ENCODE assay signal across 1 cellular context in the genomic region with DNA sequence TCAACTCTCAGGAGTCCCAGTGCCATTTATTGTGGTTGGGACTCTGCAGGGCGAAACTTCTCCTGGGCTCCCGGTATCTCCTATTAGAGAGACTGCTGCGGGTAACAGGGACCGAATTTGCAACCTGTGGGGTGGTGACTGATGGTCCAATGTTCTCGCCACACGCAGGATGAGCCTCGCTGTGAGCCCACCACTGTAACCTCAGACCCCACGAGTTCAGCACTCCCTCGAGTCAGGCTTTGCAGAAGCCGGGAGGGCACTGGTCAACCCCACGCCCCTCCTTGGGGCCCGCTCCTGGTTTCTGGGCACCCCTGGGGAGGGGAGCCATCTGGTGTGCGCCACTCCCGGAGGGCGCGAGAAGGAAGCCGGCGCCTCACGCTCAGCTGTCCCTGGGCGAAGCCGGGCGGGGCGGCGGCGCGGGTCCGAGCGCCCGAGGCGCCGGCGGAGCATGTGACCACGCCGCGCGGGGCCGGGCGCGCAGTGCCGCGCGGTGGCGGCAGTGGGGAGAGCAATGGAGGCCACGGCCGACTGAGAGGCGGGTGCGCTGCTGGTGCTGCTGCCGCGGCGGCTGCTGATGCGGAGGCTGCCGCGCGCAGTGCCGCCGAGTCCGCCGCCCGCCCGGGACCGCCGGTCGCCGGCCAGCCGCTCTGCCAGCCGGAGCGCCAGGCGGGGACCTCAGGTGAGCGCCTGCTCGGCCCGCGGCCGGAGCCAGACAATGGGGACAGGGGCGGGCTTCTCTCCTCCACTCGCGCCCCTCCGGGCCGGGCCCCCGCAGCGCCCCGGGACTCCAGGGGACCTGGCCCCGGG.
TF ChIP-seq lines count a peak whose summit lies in the region.

No MANE protein-coding gene starts in this region.

TF ChIP-seq in K562, 482 proteins besides CTCF, POLR2A, EP300 and RAD21 (continued from another document and continues in another):
- TF ChIP-seq MBD1 (CRISPR knock-in tag; IDR thresholded peaks at IDR 0.05) (no peak), ZNF436 (CRISPR knock-in tag; IDR thresholded peaks at IDR 0.05) (no peak), FOXA1 (IDR thresholded peaks at IDR 0.05; ENCODE audit: borderline replicate concordance) (no peak), ZBTB5 (IDR thresholded peaks at IDR 0.05) (no peak), NFRKB (IDR thresholded peaks at IDR 0.05; ENCODE audit: low read depth) (no peak), SRSF3 (IDR thresholded peaks at IDR 0.05; ENCODE audit: insufficient read depth, low read length) (no peak), ZNF764 (CRISPR knock-in tag; IDR thresholded peaks at IDR 0.05; ENCODE audit: low read depth) (no peak), SNRNP70 (optimal IDR thresholded peaks at IDR 0.05; ENCODE audit: low read depth, low read length) (no peak), ZNF431 (CRISPR knock-in tag; IDR thresholded peaks at IDR 0.05) (no peak), TSHZ1 (CRISPR knock-in tag; IDR thresholded peaks at IDR 0.05) (no peak), RBFOX2 (IDR thresholded peaks at IDR 0.05; ENCODE audit: low read depth, low read length) (no peak), ATF7 (IDR thresholded peaks at IDR 0.05) (peak; percentile 39; the same call in 1 of the 2 replicates), MTA1 (IDR thresholded peaks at IDR 0.05; ENCODE audit: borderline replicate concordance) (no peak), HLTF (IDR thresholded peaks at IDR 0.05) (no peak), TFAP4 (CRISPR knock-in tag; IDR thresholded peaks at IDR 0.05; ENCODE audit: borderline replicate concordance) (peak; percentile 42; the same call in 1 of the 2 replicates), ZNF175 (CRISPR knock-in tag; IDR thresholded peaks at IDR 0.05; ENCODE audit: low read depth) (no peak), CBFA2T3 (IDR thresholded peaks at IDR 0.05) (no peak), MEIS2 (IDR thresholded peaks at IDR 0.05; ENCODE audit: partially characterized antibody) (no peak), ZNF274 (IDR thresholded peaks at IDR 0.05; ENCODE audit: borderline replicate concordance, low read depth, low read length) (no peak), POLR2AphosphoS2 (IDR thresholded peaks at IDR 0.05; ENCODE audit: low read length) (no peak), GATA2 (CRISPR knock-in tag; IDR thresholded peaks at IDR 0.05) (no peak), NR4A1 (CRISPR knock-in tag; IDR thresholded peaks at IDR 0.05) (no peak), NR4A1 (tag; IDR thresholded peaks at IDR 0.05) (0 out of 2 replicates have a peak, but pooled peaks have one; percentile 39), ZNF583 (CRISPR knock-in tag; IDR thresholded peaks at IDR 0.05) (no peak), MAX (CRISPR knock-in tag; IDR thresholded peaks at IDR 0.05) (no peak), SOX6 (IDR thresholded peaks at IDR 0.05) (no peak), CBX1 (IDR thresholded peaks at IDR 0.05; ENCODE audit: low read depth) (peak; percentile 22; the same call in 1 of the 2 replicates), SMAD3 (CRISPR knock-in tag; conservative IDR thresholded peaks at IDR 0.05) (no peak), STAT5A (IDR thresholded peaks at IDR 0.05; ENCODE audit: borderline replicate concordance, low read length) (no peak), PRDM10 (IDR thresholded peaks at IDR 0.05; ENCODE audit: partially characterized antibody) (peak; percentile 92)
- TF ChIP-seq, protein P1, sequence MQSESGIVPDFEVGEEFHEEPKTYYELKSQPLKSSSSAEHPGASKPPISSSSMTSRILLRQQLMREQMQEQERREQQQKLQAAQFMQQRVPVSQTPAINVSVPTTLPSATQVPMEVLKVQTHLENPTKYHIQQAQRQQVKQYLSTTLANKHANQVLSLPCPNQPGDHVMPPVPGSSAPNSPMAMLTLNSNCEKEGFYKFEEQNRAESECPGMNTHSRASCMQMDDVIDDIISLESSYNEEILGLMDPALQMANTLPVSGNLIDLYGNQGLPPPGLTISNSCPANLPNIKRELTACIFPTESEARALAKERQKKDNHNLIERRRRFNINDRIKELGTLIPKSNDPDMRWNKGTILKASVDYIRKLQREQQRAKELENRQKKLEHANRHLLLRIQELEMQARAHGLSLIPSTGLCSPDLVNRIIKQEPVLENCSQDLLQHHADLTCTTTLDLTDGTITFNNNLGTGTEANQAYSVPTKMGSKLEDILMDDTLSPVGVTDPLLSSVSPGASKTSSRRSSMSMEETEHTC (IDR thresholded peaks at IDR 0.05): 0 out of 2 replicates have a peak, but pooled peaks have one; percentile 30
- TF ChIP-seq, protein P2, sequence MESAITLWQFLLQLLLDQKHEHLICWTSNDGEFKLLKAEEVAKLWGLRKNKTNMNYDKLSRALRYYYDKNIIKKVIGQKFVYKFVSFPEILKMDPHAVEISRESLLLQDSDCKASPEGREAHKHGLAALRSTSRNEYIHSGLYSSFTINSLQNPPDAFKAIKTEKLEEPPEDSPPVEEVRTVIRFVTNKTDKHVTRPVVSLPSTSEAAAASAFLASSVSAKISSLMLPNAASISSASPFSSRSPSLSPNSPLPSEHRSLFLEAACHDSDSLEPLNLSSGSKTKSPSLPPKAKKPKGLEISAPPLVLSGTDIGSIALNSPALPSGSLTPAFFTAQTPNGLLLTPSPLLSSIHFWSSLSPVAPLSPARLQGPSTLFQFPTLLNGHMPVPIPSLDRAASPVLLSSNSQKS (CRISPR knock-in tag; IDR thresholded peaks at IDR 0.05): no peak
- TF ChIP-seq, protein P3, sequence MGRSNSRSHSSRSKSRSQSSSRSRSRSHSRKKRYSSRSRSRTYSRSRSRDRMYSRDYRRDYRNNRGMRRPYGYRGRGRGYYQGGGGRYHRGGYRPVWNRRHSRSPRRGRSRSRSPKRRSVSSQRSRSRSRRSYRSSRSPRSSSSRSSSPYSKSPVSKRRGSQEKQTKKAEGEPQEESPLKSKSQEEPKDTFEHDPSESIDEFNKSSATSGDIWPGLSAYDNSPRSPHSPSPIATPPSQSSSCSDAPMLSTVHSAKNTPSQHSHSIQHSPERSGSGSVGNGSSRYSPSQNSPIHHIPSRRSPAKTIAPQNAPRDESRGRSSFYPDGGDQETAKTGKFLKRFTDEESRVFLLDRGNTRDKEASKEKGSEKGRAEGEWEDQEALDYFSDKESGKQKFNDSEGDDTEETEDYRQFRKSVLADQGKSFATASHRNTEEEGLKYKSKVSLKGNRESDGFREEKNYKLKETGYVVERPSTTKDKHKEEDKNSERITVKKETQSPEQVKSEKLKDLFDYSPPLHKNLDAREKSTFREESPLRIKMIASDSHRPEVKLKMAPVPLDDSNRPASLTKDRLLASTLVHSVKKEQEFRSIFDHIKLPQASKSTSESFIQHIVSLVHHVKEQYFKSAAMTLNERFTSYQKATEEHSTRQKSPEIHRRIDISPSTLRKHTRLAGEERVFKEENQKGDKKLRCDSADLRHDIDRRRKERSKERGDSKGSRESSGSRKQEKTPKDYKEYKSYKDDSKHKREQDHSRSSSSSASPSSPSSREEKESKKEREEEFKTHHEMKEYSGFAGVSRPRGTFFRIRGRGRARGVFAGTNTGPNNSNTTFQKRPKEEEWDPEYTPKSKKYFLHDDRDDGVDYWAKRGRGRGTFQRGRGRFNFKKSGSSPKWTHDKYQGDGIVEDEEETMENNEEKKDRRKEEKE (IDR thresholded peaks at IDR 0.05; ENCODE audit: borderline replicate concordance in 1 of 2, control insufficient read depth in 1 of 2, low read depth in 2 of 2, low read length in 1 of 2): no peak
